ENCODE assay signal across 8 cellular contexts in the genomic region with DNA sequence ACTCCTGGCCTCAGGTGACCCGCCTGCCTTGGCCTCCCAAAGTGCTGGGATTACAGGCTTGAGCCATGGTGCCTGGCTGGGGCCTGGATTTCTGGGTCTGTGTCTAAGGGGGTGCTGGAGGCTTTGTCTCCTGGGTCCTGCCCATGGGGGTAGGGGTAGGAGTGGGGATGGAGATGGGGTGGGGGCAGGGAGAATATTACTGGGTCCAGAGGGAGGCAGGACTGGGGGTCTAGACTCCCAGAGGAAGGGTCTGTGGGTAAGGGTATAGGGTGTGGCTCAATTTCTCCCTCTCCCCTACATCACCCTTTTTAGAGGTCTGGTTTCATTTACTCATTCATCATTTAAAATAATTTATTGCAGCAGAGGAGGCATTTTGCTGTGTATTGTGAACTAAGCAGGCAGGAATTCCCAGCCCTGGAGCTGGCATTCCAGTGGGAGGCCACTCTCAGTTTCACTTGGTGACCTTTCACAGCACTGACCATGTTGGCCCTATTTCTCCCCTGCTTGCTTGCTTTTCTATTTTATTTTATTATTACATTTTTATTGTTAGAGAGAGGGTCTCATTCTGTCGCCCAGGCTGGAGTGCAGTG. TPM values are rescaled to one million over a fixed set of nuclear protein-coding genes. Genes with fewer than 3 reads are reported as not detected.
DNase-seq lines count a peak whose midpoint lies in the region; FAIRE-seq and TF ChIP-seq lines count a peak whose summit lies in the region.

No MANE protein-coding gene starts in this region.

- peaks cover 22% of the 10 kb centered on the region for H3F3A ChIP-seq in smooth muscle cell (ENCODE audit: low read depth)

- H3K9ac ChIP-seq in smooth muscle cell (ENCODE audit: low read depth): peak overlapping the region; percentile 88

- no peaks in the 10 kb centered on the region for H3K9me3 ChIP-seq in smooth muscle cell (replicated peaks; ENCODE audit: low read depth)

- H3K36me3 ChIP-seq in smooth muscle cell (ENCODE audit: low read depth): no peaks in the 10 kb centered on the region

- H3K79me2 ChIP-seq in smooth muscle cell (ENCODE audit: low read depth): peaks cover 13% of the 10 kb centered on the region

- H3K4me2 ChIP-seq in smooth muscle cell: peak overlapping the region; percentile 99

- 58% methylated on average over 2 of the region's 2 CpGs for WGBS in smooth muscle cell (ENCODE audit: low lambda C conversion rate)

- TF ChIP-seq CTCF in smooth muscle cell (IDR thresholded peaks at IDR 0.05; ENCODE audit: borderline replicate concordance, insufficient read depth, poor library complexity, severe bottlenecking): no peak
- no peak for TF ChIP-seq CTCF in D721Med (IDR thresholded peaks at IDR 0.05; ENCODE audit: insufficient read depth, missing control alignments)

- H4K20me1 ChIP-seq in smooth muscle cell (ENCODE audit: low read depth): no peaks in the 10 kb centered on the region

- peaks cover 15% of the 10 kb centered on the region for H3K4me1 ChIP-seq in smooth muscle cell (ENCODE audit: low read depth)

- FAIRE-seq in H54 (lab: Jason Lieb, UNC) (no peak), D721Med (lab: Jason Lieb, UNC) (no peak)

- H3K4me3 ChIP-seq in smooth muscle cell: peak overlapping the region; percentile 78

- no peak for TF ChIP-seq POLR2A in H54 (IDR thresholded peaks at IDR 0.05; ENCODE audit: low read depth, low read length)

- DNase-seq in H54 (ENCODE audit: insufficient read length, low spot score) (peak; percentile 69), SW480 (ENCODE audit: low spot score) (peak; percentile 47), fibroblast of peridontal ligament (ENCODE audit: extremely low read depth) (peak; percentile 69), smooth muscle cell (lab: John Stamatoyannopoulos, UW; ENCODE audit: unreplicated experiment) (no peak), D721Med (ENCODE audit: insufficient read length, low spot score) (no peak), NCI-H774 (lab: John Stamatoyannopoulos, UW) (no peak), COLO668 (lab: John Stamatoyannopoulos, UW; ENCODE audit: unreplicated experiment) (no peak)
- DNase-seq in NK-92 treated with Interleukin-12 subunit alpha and Interleukin-12 subunit beta, amount 100 ng/mL, for 24 hours (lab: John Stamatoyannopoulos, UW): no peak

- H3K27me3 ChIP-seq in smooth muscle cell (ENCODE audit: low read depth): no peaks in the 10 kb centered on the region

- no peak overlapping the region for H2AFZ ChIP-seq in smooth muscle cell (ENCODE audit: low read depth)

- peak overlapping the region; percentile 81 for H3K27ac ChIP-seq in smooth muscle cell (ENCODE audit: low read depth)

RNA-seq across cellular contexts. Expression of a gene that starts 0.8 kb away (rescaled TPM):
- 4.2 and 4.9 TPM in 2 replicates for total RNA-seq in smooth muscle cell
- polyA plus RNA-seq in smooth muscle cell: 9.0 and 11.1 TPM in 2 replicates

RNA-seq across cellular contexts. Expression of a gene that starts 1.2 kb away (rescaled TPM):
- 0.81 TPM in 1 of 2 replicates, not detected in the other for total RNA-seq in smooth muscle cell
- 2.6 and 3.4 TPM in 2 replicates for polyA plus RNA-seq in smooth muscle cell

RNA-seq across cellular contexts. Expression of a gene that starts 6.9 kb away (rescaled TPM):
- total RNA-seq in smooth muscle cell: not detected in 2 replicates
- polyA plus RNA-seq in smooth muscle cell: not detected in 2 replicates

RNA-seq across cellular contexts. Expression of a gene that starts 32.8 kb away (rescaled TPM):
- 40.1 and 81.8 TPM in 2 replicates for total RNA-seq in smooth muscle cell
- 98.3 and 114 TPM in 2 replicates for polyA plus RNA-seq in smooth muscle cell

RNA-seq across cellular contexts. Expression of a gene that starts 35.0 kb away (rescaled TPM):
- total RNA-seq in smooth muscle cell: 6.0 and 6.2 TPM in 2 replicates
- 15.3 and 15.5 TPM in 2 replicates for polyA plus RNA-seq in smooth muscle cell

Comparison
In these comparisons a context has a peak if more than half of its experiments do, and no peak if none do; other contexts are left out.
1. DNase-seq: peak in H54 (single experiment), SW480 (single experiment) and fibroblast of peridontal ligament (single experiment); none in smooth muscle cell (single experiment), D721Med (single experiment), NCI-H774 (single experiment), COLO668 (single experiment) and NK-92 treated with Interleukin-12 subunit alpha and Interleukin-12 subunit beta, amount 100 ng/mL, for 24 hours (single experiment).